In genomic region chr21:26835027-26835713, GRCh38 we compare ENCODE assay signal across 14 cellular contexts. TPM values are rescaled to one million over a fixed set of nuclear protein-coding genes. Genes with fewer than 3 reads are reported as not detected.
DNase-seq lines count a peak whose midpoint lies in the region; ATAC-seq and TF ChIP-seq lines count a peak whose summit lies in the region.
"Had no signal": no experiment of that assay in that cellular context is flagged by ENCODE, and none has a peak within 500 bp of the region (broad histone marks: within the 10 kb centered on the region; RNA-seq: fewer than 3 reads in every experiment).

No MANE protein-coding gene starts in this region.

- H3K27ac ChIP-seq in HEK293 (ENCODE audit: extremely low read depth, low read depth, low read length) (peak overlapping the region; percentile 16; the same call in 1 of the 2 replicates), cardiac muscle cell (peak overlapping the region; percentile 44)
- H3K27ac ChIP-seq: parathyroid adenoma had no signal

- peaks cover 39 to 40% of the 10 kb centered on the region in 2 experiments for H3K36me3 ChIP-seq in HEK293 (ENCODE audit: control insufficient read depth in 2 of 2, insufficient read depth in 1 of 2, low read length in 2 of 2)
- H3K36me3 ChIP-seq in cardiac muscle cell: peaks cover 44% of the 10 kb centered on the region

- H3K9me3 Mint-ChIP-seq in WTC11 (no peaks in the 10 kb centered on the region), progenitor cell of endocrine pancreas (ENCODE audit: low read depth) (no peaks in the 10 kb centered on the region)

- DNase-seq in A172 (ENCODE audit: low spot score) (peak; percentile 81), WTC11 (ENCODE audit: low spot score) (no peak), cardiac muscle cell (ENCODE audit: low read depth in 1 of 2, low spot score in 1 of 2) (peak in 1 of 2 donors; percentile 82), progenitor cell of endocrine pancreas (ENCODE audit: low spot score, unreplicated experiment) (no peak)
- DNase-seq: activated CD4-positive, alpha-beta T cell treated with anti-CD3 and anti-CD28 coated beads for 48 hours; activated naive CD4-positive, alpha-beta T cell treated with anti-CD3 and anti-CD28 coated beads, Interleukin-2, amount 10 ng/mL, durations not matched to agents 7 days and 5 days; NCI-H1694; tibial artery had no signal

- H3K36me3 Mint-ChIP-seq in WTC11: peaks cover 37% of the 10 kb centered on the region
- peaks cover 22% of the 10 kb centered on the region for H3K36me3 Mint-ChIP-seq in progenitor cell of endocrine pancreas (ENCODE audit: insufficient read depth)

- H3K4me1 Mint-ChIP-seq in WTC11 (peaks cover 3% of the 10 kb centered on the region; the same call in 1 of the 2 replicates), progenitor cell of endocrine pancreas (ENCODE audit: low read depth) (no peaks in the 10 kb centered on the region)

- H3K4me1 ChIP-seq in HEK293 (ENCODE audit: control insufficient read depth, insufficient read depth, low read length) (peaks cover 12% of the 10 kb centered on the region; the same call in 1 of the 2 replicates), cardiac muscle cell (ENCODE audit: low read depth) (peaks cover 16% of the 10 kb centered on the region)
- H3K4me1 ChIP-seq: parathyroid adenoma had no signal

- H3K27me3 Mint-ChIP-seq in WTC11 (ENCODE audit: low read depth): no peaks in the 10 kb centered on the region
- H3K27me3 Mint-ChIP-seq in progenitor cell of endocrine pancreas: no peaks in the 10 kb centered on the region

- no peaks in the 10 kb centered on the region for H3K9me3 ChIP-seq in HEK293 (ENCODE audit: control insufficient read depth, insufficient read depth, low read depth, low read length)
- H3K9me3 ChIP-seq in cardiac muscle cell (ENCODE audit: low read depth): no peaks in the 10 kb centered on the region
- H3K9me3 ChIP-seq: tibial artery had no signal

- TF ChIP-seq CTCF in HEK293 (tag by site-specific recombination; IDR thresholded peaks at IDR 0.05): no peak
- no peak for TF ChIP-seq CTCF in WTC11 (IDR thresholded peaks at IDR 0.05)
- TF ChIP-seq CTCF in cardiac muscle cell (IDR thresholded peaks at IDR 0.05; ENCODE audit: low read depth, low read length): peak; percentile 8
- no peak for TF ChIP-seq CTCF in progenitor cell of endocrine pancreas (IDR thresholded peaks at IDR 0.05; ENCODE audit: unreplicated experiment)

- CTCF ChIA-PET in HEK293 (lab: Yijun Ruan, JAX): interaction anchor here (0.6 to 1.0 kb wide), 4 partner anchors 9 to 97 kb away, joined by 3 to 4 read pairs (median 3); no protein-coding TSS in a partner anchor
- CTCF ChIA-PET in WTC11 (lab: Charles Lee): interaction anchor here (2.1 kb wide), 1 partner anchor 19 kb away, joined by 6 read pairs; no protein-coding TSS in a partner anchor

- H3K4me3 ChIP-seq in HEK293 (ENCODE audit: low read depth, low read length) (no peak overlapping the region), cardiac muscle cell (no peak overlapping the region)
- H3K4me3 ChIP-seq: tibial artery had no signal

- POLR2A ChIA-PET in HEK293 (lab: Yijun Ruan, JAX) (interaction anchor here (1.8 to 1.9 kb wide), 2 partner anchors 9 to 10 kb away, joined by 17 to 21 read pairs; partner anchors contain the start of gene ADAMTS1), WTC11 (lab: Charles Lee) (interaction anchor here (1.7 kb wide), 1 partner anchor 9 kb away, joined by 7 read pairs; no protein-coding TSS in a partner anchor)

- ATAC-seq in WTC11 (peak; percentile 42), GM21528 (IDR thresholded peaks at IDR 0.05; ENCODE audit: low FRiP score, unreplicated experiment) (no peak), GM18873 (IDR thresholded peaks at IDR 0.05; ENCODE audit: low FRiP score, unreplicated experiment) (no peak), GM18498 (IDR thresholded peaks at IDR 0.05; ENCODE audit: unreplicated experiment) (no peak)

- H3K27me3 ChIP-seq in cardiac muscle cell: no peaks in the 10 kb centered on the region
- H3K27me3 ChIP-seq: tibial artery had no signal

- H3K27ac Mint-ChIP-seq in WTC11: no peak overlapping the region
- H3K27ac Mint-ChIP-seq in progenitor cell of endocrine pancreas: no peak overlapping the region
- H3K27ac Mint-ChIP-seq: activated naive CD4-positive, alpha-beta T cell treated with anti-CD3 and anti-CD28 coated beads, Interleukin-2, amount 10 ng/mL, durations not matched to agents 7 days and 5 days had no signal

- no peak overlapping the region for H3K4me3 Mint-ChIP-seq in WTC11
- H3K4me3 Mint-ChIP-seq in progenitor cell of endocrine pancreas (ENCODE audit: low read depth): no peak overlapping the region
- H3K4me3 Mint-ChIP-seq: activated naive CD4-positive, alpha-beta T cell treated with anti-CD3 and anti-CD28 coated beads, Interleukin-2, amount 10 ng/mL, durations not matched to agents 7 days and 5 days had no signal

TF ChIP-seq in HEK293, 187 proteins besides CTCF, POLR2A, EP300 and RAD21 (continues in another document):
- TF ChIP-seq ZNF600 (tag by site-specific recombination; IDR thresholded peaks at IDR 0.05) (no peak), MZF1 (tag by site-specific recombination; IDR thresholded peaks at IDR 0.05; ENCODE audit: borderline replicate concordance) (peak; percentile 24; the same call in 1 of the 2 replicates), ZNF175 (tag by site-specific recombination; IDR thresholded peaks at IDR 0.05) (no peak), EGR2 (tag by site-specific recombination; IDR thresholded peaks at IDR 0.05; ENCODE audit: low read depth) (peak; percentile 81; the same call in 1 of the 2 replicates), ZNF23 (tag by site-specific recombination; IDR thresholded peaks at IDR 0.05; ENCODE audit: borderline replicate concordance) (no peak), ZNF670 (tag by site-specific recombination; IDR thresholded peaks at IDR 0.05; ENCODE audit: low read depth) (no peak)

TF ChIP-seq in WTC11, 78 proteins besides CTCF, POLR2A, EP300 and RAD21:
- TF ChIP-seq MAX (CRISPR knock-in tag; IDR thresholded peaks at IDR 0.05) (no peak), CREM (CRISPR knock-in tag; IDR thresholded peaks at IDR 0.05) (no peak), EMX1 (CRISPR knock-in tag; IDR thresholded peaks at IDR 0.05) (peak; percentile 52; the same call in 1 of the 2 replicates), AR (CRISPR knock-in tag; IDR thresholded peaks at IDR 0.05) (peak; percentile 33; the same call in 1 of the 2 replicates), E2F1 (CRISPR knock-in tag; IDR thresholded peaks at IDR 0.05) (no peak)
- TF ChIP-seq, protein P1, sequence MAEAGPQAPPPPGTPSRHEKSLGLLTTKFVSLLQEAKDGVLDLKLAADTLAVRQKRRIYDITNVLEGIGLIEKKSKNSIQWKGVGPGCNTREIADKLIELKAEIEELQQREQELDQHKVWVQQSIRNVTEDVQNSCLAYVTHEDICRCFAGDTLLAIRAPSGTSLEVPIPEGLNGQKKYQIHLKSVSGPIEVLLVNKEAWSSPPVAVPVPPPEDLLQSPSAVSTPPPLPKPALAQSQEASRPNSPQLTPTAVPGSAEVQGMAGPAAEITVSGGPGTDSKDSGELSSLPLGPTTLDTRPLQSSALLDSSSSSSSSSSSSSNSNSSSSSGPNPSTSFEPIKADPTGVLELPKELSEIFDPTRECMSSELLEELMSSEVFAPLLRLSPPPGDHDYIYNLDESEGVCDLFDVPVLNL (CRISPR knock-in tag; IDR thresholded peaks at IDR 0.05; ENCODE audit: borderline replicate concordance, low read depth): no peak

RNA-seq across cellular contexts. Expression of gene ADAMTS1, which starts 10.0 kb away (rescaled TPM):
- 3.7 and 7.7 TPM in 2 replicates for total RNA-seq in A172 (2014; rRNA removed; shearing (Covaris generic))
- total RNA-seq in WTC11 (2021) (16.9 to 35.6 TPM (median 20.4 TPM) in 3 replicates), cardiac muscle cell (155 and 185 TPM in 2 replicates), progenitor cell of endocrine pancreas (11.6 and 12.7 TPM in 2 replicates)
- polyA plus RNA-seq in cardiac muscle cell: 154 and 179 TPM in 2 replicates
- total RNA-seq: HT-29 had no signal
